ENCODE assay signal across 1 cellular context in the genomic region with DNA sequence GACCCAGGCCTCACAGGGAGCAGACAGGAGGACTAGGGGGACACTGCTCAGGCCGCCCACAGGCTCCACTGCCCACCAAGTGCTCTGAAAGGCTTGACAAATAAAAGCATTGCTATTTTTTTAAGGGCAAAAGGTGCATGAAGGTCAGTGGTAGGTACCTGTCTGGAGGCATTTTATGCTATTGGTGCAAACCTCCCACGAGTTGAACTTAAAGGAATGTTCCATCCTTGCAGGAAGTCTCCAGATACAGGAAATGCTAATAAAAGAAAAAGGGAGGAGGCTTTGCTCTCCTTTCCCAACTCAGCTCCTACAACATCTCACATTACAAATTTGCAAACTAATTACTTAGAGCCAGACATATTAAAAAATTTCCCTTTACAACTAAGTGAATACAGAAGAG.
TF ChIP-seq lines count a peak whose summit lies in the region.

No MANE protein-coding gene starts in this region.

TF ChIP-seq in IMR-90, 13 proteins besides CTCF, POLR2A, EP300 and RAD21 (continued from another document):
- no peak for TF ChIP-seq BHLHE40 (IDR thresholded peaks at IDR 0.05; ENCODE audit: low read depth, low read length)
